In the genomic region with DNA sequence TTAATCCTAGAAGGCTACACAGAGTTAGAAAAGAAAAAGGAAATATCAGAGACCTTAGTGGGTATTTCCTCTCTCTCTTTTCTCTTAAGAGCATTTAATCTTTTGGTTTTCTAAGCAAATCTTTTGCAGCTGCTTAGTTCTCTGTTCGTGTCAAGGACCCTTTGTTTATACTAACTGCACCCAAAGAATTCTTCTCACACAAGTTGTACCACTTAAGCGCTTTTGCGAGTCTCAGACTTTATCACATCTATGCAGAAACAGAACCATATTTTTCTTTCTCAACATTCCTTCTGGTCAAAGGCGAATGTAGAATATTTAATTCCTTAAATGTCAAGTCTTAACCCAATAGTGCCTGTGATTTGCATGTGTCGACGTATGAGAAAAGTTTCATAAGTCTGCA, we compare ENCODE assay signal across 20 cellular contexts. TPM values are rescaled to one million over a fixed set of nuclear protein-coding genes. Genes with fewer than 3 reads are reported as not detected.
DNase-seq lines count a peak whose midpoint lies in the region; ATAC-seq and TF ChIP-seq lines count a peak whose summit lies in the region.
"Had no signal": no experiment of that assay in that cellular context is flagged by ENCODE, and none has a peak within 500 bp of the region (broad histone marks: within the 10 kb centered on the region; RNA-seq: fewer than 3 reads in every experiment).

No MANE protein-coding gene starts in this region.

- H3K9me3 ChIP-seq in mesenchymal stem cell (ENCODE audit: control insufficient read depth, low read length): peaks cover 11% of the 10 kb centered on the region
- no peaks in the 10 kb centered on the region for H3K9me3 ChIP-seq in thyroid gland
- H3K9me3 ChIP-seq: BE2C had no signal

- no peak overlapping the region for H3K18ac ChIP-seq in mesenchymal stem cell (ENCODE audit: low read depth in 1 of 2, low read length in 2 of 2)

- H2BK15ac ChIP-seq in mesenchymal stem cell (ENCODE audit: low read depth, poor library complexity, severe bottlenecking): no peak overlapping the region

- no peaks in the 10 kb centered on the region for H4K20me1 ChIP-seq in GM23338 (replicated peaks; ENCODE audit: insufficient read depth)

- H2BK12ac ChIP-seq in mesenchymal stem cell (ENCODE audit: low read length in 2 of 2): no peak overlapping the region

- no peaks in the 10 kb centered on the region for H3F3A ChIP-seq in GM23338 (replicated peaks; ENCODE audit: low read depth)

- H2AK5ac ChIP-seq in mesenchymal stem cell (ENCODE audit: low read length, severe bottlenecking): no peak overlapping the region

- no peak overlapping the region for H3K4me3 Mint-ChIP-seq in GM23338
- H3K4me3 Mint-ChIP-seq in glutamatergic neuron (ENCODE audit: unreplicated experiment): no peak overlapping the region
- H3K4me3 Mint-ChIP-seq: CD4-positive, alpha-beta memory T cell had no signal

- no peaks in the 10 kb centered on the region for H3K36me3 ChIP-seq in mesenchymal stem cell (ENCODE audit: control insufficient read depth in 1 of 2, insufficient read depth in 2 of 2, low read depth in 1 of 2, low read length in 2 of 2)
- H3K36me3 ChIP-seq in thyroid gland: no peaks in the 10 kb centered on the region
- no peaks in the 10 kb centered on the region for H3K36me3 ChIP-seq in GM23338 (ENCODE audit: insufficient read depth)
- H3K36me3 ChIP-seq: BE2C had no signal

- 8% methylated on average over 5 of the region's 6 CpGs for WGBS in mesenchymal stem cell
- 26 to 33% methylated on average over 6 of the region's 6 CpGs for WGBS in thyroid gland, 2 donors

- H3K27me3 ChIP-seq in mesenchymal stem cell (ENCODE audit: control insufficient read depth in 1 of 2, insufficient read depth in 1 of 2, low read length in 2 of 2): peaks cover 0 to 4% of the 10 kb centered on the region in 2 experiments
- no peaks in the 10 kb centered on the region for H3K27me3 ChIP-seq in thyroid gland
- no peaks in the 10 kb centered on the region for H3K27me3 ChIP-seq in GM23338 (ENCODE audit: insufficient read depth)
- H3K27me3 ChIP-seq: BE2C had no signal

- H3K27ac Mint-ChIP-seq in GM23338: no peak overlapping the region
- no peak overlapping the region for H3K27ac Mint-ChIP-seq in glutamatergic neuron (ENCODE audit: unreplicated experiment)
- H3K27ac Mint-ChIP-seq: CD4-positive, alpha-beta memory T cell had no signal

- no peaks in the 10 kb centered on the region for H3K79me2 ChIP-seq in GM23338 (replicated peaks; ENCODE audit: insufficient read depth)

- H3K4me3 ChIP-seq in mesenchymal stem cell (ENCODE audit: insufficient read depth in 1 of 2, low read depth in 1 of 2, low read length in 2 of 2): no peak overlapping the region
- H3K4me3 ChIP-seq in thyroid gland (replicated peaks in 1 of 3): no peak overlapping the region
- no peak overlapping the region for H3K4me3 ChIP-seq in GM23338

- no peaks in the 10 kb centered on the region for H3K36me3 Mint-ChIP-seq in GM23338 (ENCODE audit: low read depth)
- peaks cover 12% of the 10 kb centered on the region for H3K36me3 Mint-ChIP-seq in glutamatergic neuron (ENCODE audit: unreplicated experiment)
- H3K36me3 Mint-ChIP-seq: CD4-positive, alpha-beta memory T cell had no signal

- no peaks in the 10 kb centered on the region for H3K4me1 ChIP-seq in mesenchymal stem cell (ENCODE audit: control insufficient read depth, insufficient read depth, low read depth, low read length)
- peaks cover 32 to 37% of the 10 kb centered on the region in 2 donors for H3K4me1 ChIP-seq in thyroid gland
- H3K4me1 ChIP-seq in GM23338 (ENCODE audit: insufficient read depth): no peaks in the 10 kb centered on the region
- H3K4me1 ChIP-seq: BE2C had no signal

- no peaks in the 10 kb centered on the region for H3K79me1 ChIP-seq in mesenchymal stem cell (replicated peaks; ENCODE audit: low read length, poor library complexity, severe bottlenecking)

- no peak overlapping the region for H2BK120ac ChIP-seq in mesenchymal stem cell (ENCODE audit: low read depth, low read length)

- no peak overlapping the region for H3K23ac ChIP-seq in mesenchymal stem cell (ENCODE audit: low read length in 2 of 2)

- H4K8ac ChIP-seq in mesenchymal stem cell (ENCODE audit: low read length): no peak overlapping the region

- TF ChIP-seq CTCF in thyroid gland (IDR thresholded peaks at IDR 0.05) (no peak), GM23338 (conservative IDR thresholded peaks at IDR 0.05; ENCODE audit: low read depth in 2 of 2) (no peak), glutamatergic neuron (IDR thresholded peaks at IDR 0.05; ENCODE audit: partially characterized antibody, unreplicated experiment) (no peak)

- no peak overlapping the region for H2AFZ ChIP-seq in mesenchymal stem cell (ENCODE audit: low read depth, low read length)
- no peak overlapping the region for H2AFZ ChIP-seq in GM23338

- no peaks in the 10 kb centered on the region for H3K4me1 Mint-ChIP-seq in GM23338
- H3K4me1 Mint-ChIP-seq in glutamatergic neuron (ENCODE audit: low read depth, unreplicated experiment): no peaks in the 10 kb centered on the region

- no peak overlapping the region for H3K14ac ChIP-seq in mesenchymal stem cell (ENCODE audit: low read length in 2 of 2)

- H3K4me2 ChIP-seq in mesenchymal stem cell (ENCODE audit: low read length, poor library complexity, severe bottlenecking) (no peak overlapping the region), GM23338 (no peak overlapping the region)

- no peak overlapping the region for H3K4ac ChIP-seq in mesenchymal stem cell (ENCODE audit: low read depth in 1 of 2, low read length in 2 of 2)

- no peak overlapping the region for H3K9ac ChIP-seq in mesenchymal stem cell (ENCODE audit: low read length)

- peaks cover 8% of the 10 kb centered on the region; the same call in 2 of the 3 replicates for H3K9me3 Mint-ChIP-seq in GM23338
- peaks cover 2% of the 10 kb centered on the region for H3K9me3 Mint-ChIP-seq in glutamatergic neuron (ENCODE audit: unreplicated experiment)

- DNase-seq in LHCN-M2 (ENCODE audit: low read depth) (peak; percentile 77), dedifferentiated amniotic fluid mesenchymal stem cell (ENCODE audit: extremely low spot score) (peak; percentile 70), mesenchymal stem cell (peak; percentile 92), thyroid gland (no peak), GM23338 (ENCODE audit: low spot score) (no peak), glutamatergic neuron (no peak), SHP77 (lab: John Stamatoyannopoulos, UW) (no peak)
- DNase-seq: ACHN; BE2C; CD4-positive, alpha-beta memory T cell; DMS79; Karpas-422; MM.1S; NCI-H1092 treated with DMSO at 0.1 percent for 48 hours; NCI-H2081 treated with DMSO at 0.1 percent for 48 hours; NCI-H510A; NCI-H774; PC-3 had no signal

- no peak overlapping the region for H4K91ac ChIP-seq in mesenchymal stem cell (ENCODE audit: low read length)

- H3K27ac ChIP-seq in mesenchymal stem cell (ENCODE audit: low read length, poor library complexity, severe bottlenecking) (no peak overlapping the region), thyroid gland (peak overlapping the region; percentile 75 to 78 (median 76)), GM23338 (ENCODE audit: low read depth) (no peak overlapping the region)
- H3K27ac ChIP-seq: RWPE1 had no signal

- TF ChIP-seq POLR2A in thyroid gland (IDR thresholded peaks at IDR 0.05): no peak

- 0 out of 2 replicates have a peak, but pooled peaks cover 6% of the 10 kb centered on the region for H3K9me2 ChIP-seq in GM23338 (ENCODE audit: insufficient read depth)

- no peak for ATAC-seq in GM23338
- ATAC-seq: PC-3 had no signal

- intact Hi-C loops in thyroid gland (cut with DNase I): no loop called here

- no peak overlapping the region for H2BK5ac ChIP-seq in mesenchymal stem cell (ENCODE audit: low read depth, low read length, poor library complexity, severe bottlenecking)

- H3K27me3 Mint-ChIP-seq in GM23338 (ENCODE audit: insufficient read depth, low read depth, poor library complexity): no peaks in the 10 kb centered on the region
- no peaks in the 10 kb centered on the region for H3K27me3 Mint-ChIP-seq in glutamatergic neuron (ENCODE audit: unreplicated experiment)

TF ChIP-seq in GM23338, 12 proteins besides CTCF, POLR2A, EP300 and RAD21 (continues in another document):
- TF ChIP-seq JUNB (IDR thresholded peaks at IDR 0.05; ENCODE audit: unreplicated experiment) (no peak), ZNF331 (CRISPR knock-in tag; IDR thresholded peaks at IDR 0.05; ENCODE audit: low read depth) (no peak), STAT1 (IDR thresholded peaks at IDR 0.05; ENCODE audit: unreplicated experiment) (no peak), EZH2 (IDR thresholded peaks at IDR 0.05; ENCODE audit: low read depth, unreplicated experiment) (no peak)

RNA-seq across cellular contexts. Expression of gene NID2, which starts 17.9 kb away (rescaled TPM):
- 11.1 and 13.3 TPM in 2 replicates for total RNA-seq in LHCN-M2 (2014; rRNA removed)
- polyA plus RNA-seq in LHCN-M2 (2012): 39.7 TPM
- polyA plus RNA-seq in mesenchymal stem cell (2013, experiment 1 of 2): 213 TPM
- 208 TPM for polyA plus RNA-seq in mesenchymal stem cell (2013, experiment 2 of 2)
- 100 to 1,000 TPM; 115 to 207 (median 130) TPM for total RNA-seq in thyroid gland
- 7.1 and 10.4 TPM in 2 replicates for total RNA-seq in GM23338 (2014; rRNA removed; shearing (Covaris generic))
- 2.7 and 4.3 TPM in 2 replicates for polyA plus RNA-seq in GM23338 (2016; fragmentation: Nextera tagmentation; extraction: Ambion mirVana)
- total RNA-seq in glutamatergic neuron (ENCODE audit: unreplicated experiment): 2.6 TPM
- total RNA-seq: CD4-positive, alpha-beta memory T cell; SK-MEL-5 had no signal

Comparison
In these comparisons a context has a peak if more than half of its experiments do, and no peak if none do; other contexts are left out.
1. DNase-seq: peak in LHCN-M2 (single experiment), dedifferentiated amniotic fluid mesenchymal stem cell (single experiment) and mesenchymal stem cell (single experiment); none in thyroid gland (0 of 2), GM23338 (single experiment), glutamatergic neuron (single experiment) and SHP77 (0 of 2).
2. H3K27ac ChIP-seq: peak in thyroid gland (3 of 3); none in mesenchymal stem cell (single experiment) and GM23338 (single experiment).